Comparison of ENCODE assay signal across 8 cellular contexts in the genomic region with DNA sequence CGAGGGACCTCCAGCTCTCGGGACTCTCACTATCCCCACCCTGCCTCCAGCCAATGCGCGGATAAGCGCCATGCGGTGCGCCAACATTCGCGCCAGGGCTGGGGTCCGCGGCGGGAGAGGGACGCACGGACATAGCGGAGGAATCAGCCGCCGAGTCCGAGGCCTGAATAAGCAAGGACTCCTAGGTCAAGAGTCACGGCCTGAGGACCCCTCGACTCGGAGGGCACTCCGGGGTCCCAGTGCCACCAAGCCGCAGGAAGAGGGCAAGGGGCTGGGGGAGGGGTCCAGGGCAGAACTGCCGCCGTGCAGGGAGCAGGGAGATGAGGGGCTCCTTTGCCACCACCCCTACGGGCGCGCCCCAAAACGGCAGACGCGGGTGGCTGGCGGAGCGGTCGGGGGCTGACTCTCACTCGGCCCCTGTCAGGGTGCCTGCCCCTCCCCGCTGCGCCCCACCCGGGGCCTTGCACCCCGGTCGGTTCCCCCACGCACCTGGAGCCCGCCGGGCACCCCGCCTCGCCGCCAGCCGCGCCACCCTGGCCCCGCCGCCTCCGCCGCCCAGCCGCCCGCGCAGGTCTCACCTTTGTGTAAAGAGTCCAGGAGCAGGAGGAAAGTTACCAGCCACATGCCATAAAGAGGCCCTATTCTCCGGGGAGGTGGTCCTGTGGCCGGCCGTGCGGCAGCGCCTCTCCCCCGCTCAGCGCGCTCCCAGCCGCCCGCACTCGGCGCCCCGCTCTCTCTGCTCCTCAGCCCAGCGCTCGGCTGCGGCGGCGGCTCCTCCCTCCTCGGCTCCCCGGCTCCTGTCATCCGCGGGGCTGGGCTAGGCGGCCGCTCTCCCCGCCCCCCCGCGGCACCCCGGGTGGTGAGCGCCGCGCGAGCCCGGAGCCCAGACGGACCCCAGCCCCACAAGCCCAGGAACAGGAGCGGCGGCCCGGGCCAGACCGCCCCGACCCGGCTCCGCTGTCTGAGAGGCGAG. TPM values are rescaled to one million over a fixed set of nuclear protein-coding genes. Genes with fewer than 3 reads are reported as not detected.
DNase-seq lines count a peak whose midpoint lies in the region; ATAC-seq and TF ChIP-seq lines count a peak whose summit lies in the region.

Gene DSCAML1, minus strand, starts transcription at position 761 of the 973 bp plus-strand sequence. Its CDS starts 137 bp downstream, at position 624.

- peaks cover 44% of the 10 kb centered on the region for H3K27me3 Mint-ChIP-seq in activated B cell treated with CpG ODN at 0.5 μM for 24 hours
- peaks cover 90% of the 10 kb centered on the region for H3K27me3 Mint-ChIP-seq in neural crest cell (ENCODE audit: low read depth)

- TF ChIP-seq CTCF in GM13976 (IDR thresholded peaks at IDR 0.05; ENCODE audit: borderline replicate concordance, control extremely low read depth, extremely low read depth, insufficient read depth, missing control alignments): no peak
- TF ChIP-seq CTCF in activated B cell treated with CpG ODN at 0.5 μM for 24 hours (IDR thresholded peaks at IDR 0.05): no peak
- TF ChIP-seq CTCF in epithelial cell of esophagus (IDR thresholded peaks at IDR 0.05; ENCODE audit: insufficient read depth, low read depth, low read length, missing control alignments): no peak
- TF ChIP-seq CTCF in neural crest cell (conservative IDR thresholded peaks at IDR 0.05): no peak

- intact Hi-C loops in activated B cell treated with CpG ODN at 0.5 μM for 24 hours (cut with micrococcal nuclease): no loop called here

- H3K4me3 Mint-ChIP-seq in activated B cell treated with CpG ODN at 0.5 μM for 24 hours (peak within 1 kb of the TSS; percentile 35), neural crest cell (peak within 1 kb of the TSS; percentile 45)

- H3K27ac Mint-ChIP-seq in activated B cell treated with CpG ODN at 0.5 μM for 24 hours (no peak within 1 kb of the TSS), neural crest cell (ENCODE audit: unreplicated experiment) (no peak within 1 kb of the TSS)

- H3K4me1 Mint-ChIP-seq in activated B cell treated with CpG ODN at 0.5 μM for 24 hours (peaks cover 18% of the 10 kb centered on the region), neural crest cell (no peaks in the 10 kb centered on the region)

- H3K9me3 Mint-ChIP-seq in activated B cell treated with CpG ODN at 0.5 μM for 24 hours (no peaks in the 10 kb centered on the region), neural crest cell (no peaks in the 10 kb centered on the region)

- ATAC-seq in activated B cell treated with CpG ODN at 0.5 μM for 24 hours (ENCODE audit: low read depth): peak; percentile 72
- no peak for ATAC-seq in GM18520 (IDR thresholded peaks at IDR 0.05; ENCODE audit: unreplicated experiment)

- CTCF ChIA-PET in activated B cell treated with CpG ODN at 0.5 μM for 24 hours (lab: Charles Lee): interaction anchor here (1.3 to 1.7 kb wide), 2 partner anchors 11 to 12 kb away, joined by 3 to 5 read pairs; no protein-coding TSS in a partner anchor

- in situ Hi-C loops in GM13976 (cut with MboI; ENCODE audit: low sequenced_read_pairs, unreplicated experiment): no loop called here

- no peak within 1 kb of the TSS for H3K4me3 ChIP-seq in epithelial cell of esophagus (ENCODE audit: low read length)

- H3K36me3 Mint-ChIP-seq in activated B cell treated with CpG ODN at 0.5 μM for 24 hours (ENCODE audit: low read depth) (no peaks in the 10 kb centered on the region), neural crest cell (ENCODE audit: low read depth) (no peaks in the 10 kb centered on the region)

- POLR2A ChIA-PET in activated B cell treated with CpG ODN at 0.5 μM for 24 hours (lab: Charles Lee): no interaction called here

- DNase-seq in GM13976 (ENCODE audit: low spot score) (peak; percentile 45), activated B cell treated with CpG ODN at 0.5 μM for 24 hours (peak; percentile 24), epithelial cell of esophagus (ENCODE audit: low read depth) (peak; percentile 18), neural crest cell (ENCODE audit: low read depth, low spot score) (peak; percentile 25), HuH-7.5 (ENCODE audit: low spot score) (no peak), GM19240 (ENCODE audit: insufficient read length, low spot score) (no peak), COLO829 (ENCODE audit: low spot score) (no peak)

RNA-seq across cellular contexts. Expression of gene DSCAML1, which starts in this region (rescaled TPM):
- 1.5 and 3.6 TPM in 2 replicates for total RNA-seq in activated B cell treated with CpG ODN at 0.5 μM for 24 hours
- total RNA-seq in neural crest cell: 0.09 and 0.25 TPM in 2 replicates

Comparison
In these comparisons a context has a peak if more than half of its experiments do, and no peak if none do; other contexts are left out.
1. Peak in DNase-seq in neural crest cell; RNA of the gene not detected or under 1 TPM.
2. DNase-seq: peak in GM13976 (single experiment), activated B cell treated with CpG ODN at 0.5 μM for 24 hours (single experiment) and epithelial cell of esophagus (single experiment); none in HuH-7.5 (single experiment), GM19240 (single experiment) and COLO829 (single experiment).